ENCODE assay signal across 1 cellular context in the genomic region with DNA sequence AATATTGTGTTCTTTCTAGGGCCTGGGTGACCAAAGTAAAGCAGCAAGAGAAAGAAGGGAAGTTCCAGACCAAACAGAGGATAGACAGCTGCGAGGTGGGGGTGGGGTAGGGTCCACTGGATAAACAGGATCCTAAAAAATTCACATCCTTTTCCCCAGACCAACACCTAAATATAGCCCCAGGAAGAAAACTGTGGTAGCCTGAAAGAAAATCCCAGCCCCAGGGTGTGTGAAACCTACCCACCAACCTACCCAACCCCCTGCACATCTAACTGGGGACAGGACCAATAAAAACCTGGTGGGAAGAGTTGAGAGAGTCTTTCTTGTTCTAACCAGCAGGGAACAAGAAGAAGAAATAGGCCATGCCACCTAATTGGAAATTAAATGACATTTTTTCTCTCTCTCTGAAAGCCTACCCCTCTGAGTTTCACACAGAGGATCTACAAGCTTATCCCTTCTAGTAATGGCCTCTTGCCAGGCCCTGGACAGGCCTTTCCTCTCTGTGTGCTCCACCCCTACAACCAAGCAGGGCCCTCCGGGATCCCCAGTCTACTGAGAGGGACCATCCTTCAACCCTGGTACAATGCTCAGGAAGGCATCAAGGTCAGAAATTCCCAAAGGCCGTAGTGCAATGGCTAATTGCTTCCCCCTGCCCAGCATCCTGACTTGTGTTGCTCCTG.
TF ChIP-seq lines count a peak whose summit lies in the region.

No MANE protein-coding gene starts in this region.

TF ChIP-seq in IMR-90, 13 proteins besides CTCF, POLR2A, EP300 and RAD21:
- no peak for TF ChIP-seq FOS (IDR thresholded peaks at IDR 0.05; ENCODE audit: low read depth, low read length)
- TF ChIP-seq MXI1 (IDR thresholded peaks at IDR 0.05; ENCODE audit: borderline replicate concordance, low read depth, low read length): no peak
- TF ChIP-seq RFX5 (IDR thresholded peaks at IDR 0.05; ENCODE audit: low read depth, low read length): no peak
- no peak for TF ChIP-seq ELK1 (IDR thresholded peaks at IDR 0.05; ENCODE audit: borderline replicate concordance, low read depth, low read length)
- no peak for TF ChIP-seq BHLHE40 (IDR thresholded peaks at IDR 0.05; ENCODE audit: low read depth, low read length)
- no peak for TF ChIP-seq CHD1 (IDR thresholded peaks at IDR 0.05; ENCODE audit: low read depth, low read length)
- TF ChIP-seq MAFK (IDR thresholded peaks at IDR 0.05; ENCODE audit: low read depth, low read length): no peak
- no peak for TF ChIP-seq RCOR1 (IDR thresholded peaks at IDR 0.05; ENCODE audit: insufficient replicate concordance, low read length)
- TF ChIP-seq NFE2L2 (IDR thresholded peaks at IDR 0.05; ENCODE audit: low read depth, low read length): no peak
- TF ChIP-seq, protein P1, sequence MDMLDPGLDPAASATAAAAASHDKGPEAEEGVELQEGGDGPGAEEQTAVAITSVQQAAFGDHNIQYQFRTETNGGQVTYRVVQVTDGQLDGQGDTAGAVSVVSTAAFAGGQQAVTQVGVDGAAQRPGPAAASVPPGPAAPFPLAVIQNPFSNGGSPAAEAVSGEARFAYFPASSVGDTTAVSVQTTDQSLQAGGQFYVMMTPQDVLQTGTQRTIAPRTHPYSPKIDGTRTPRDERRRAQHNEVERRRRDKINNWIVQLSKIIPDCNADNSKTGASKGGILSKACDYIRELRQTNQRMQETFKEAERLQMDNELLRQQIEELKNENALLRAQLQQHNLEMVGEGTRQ (IDR thresholded peaks at IDR 0.05; ENCODE audit: low read depth, low read length): no peak
- TF ChIP-seq MAZ (IDR thresholded peaks at IDR 0.05; ENCODE audit: borderline replicate concordance, low read depth, low read length): no peak
- no peak for TF ChIP-seq SMC3 (IDR thresholded peaks at IDR 0.05; ENCODE audit: low read depth, low read length)
- no peak for TF ChIP-seq CEBPB (IDR thresholded peaks at IDR 0.05; ENCODE audit: low read depth, low read length)
TF ChIP-seq in IMR-90: peak in this region for 0.
